In genomic region chr11:12725047-12725862, GRCh38 we compare ENCODE assay signal across 10 cellular contexts. TPM values are rescaled to one million over a fixed set of nuclear protein-coding genes. Genes with fewer than 3 reads are reported as not detected.
DNase-seq lines count a peak whose midpoint lies in the region; ATAC-seq and TF ChIP-seq lines count a peak whose summit lies in the region.
"Had no signal": no experiment of that assay in that cellular context is flagged by ENCODE, and none has a peak within 500 bp of the region (broad histone marks: within the 10 kb centered on the region; RNA-seq: fewer than 3 reads in every experiment).

No MANE protein-coding gene starts in this region.

- CTCF ChIA-PET in HEK293T (lab: Yijun Ruan, JAX), result interaction anchor here (1.2 kb wide), 1 partner anchor 75 kb away, joined by 3 read pairs; no protein-coding TSS in a partner anchor

- no peaks in the 10 kb centered on the region for H3K27me3 Mint-ChIP-seq in nephron (ENCODE audit: low read depth)
- H3K27me3 Mint-ChIP-seq in effector memory CD8-positive, alpha-beta T cell, result peaks cover 57 to 88% of the 10 kb centered on the region in 2 donors

- TF ChIP-seq POLR2A in uterus (IDR thresholded peaks at IDR 0.05), result no peak

- peak overlapping the region; percentile 73 to 91 for H3K27ac ChIP-seq in uterus

- no peaks in the 10 kb centered on the region for H3K36me3 ChIP-seq in uterus

- no peaks in the 10 kb centered on the region for H3K9me3 Mint-ChIP-seq in nephron
- no peaks in the 10 kb centered on the region for H3K9me3 Mint-ChIP-seq in effector memory CD8-positive, alpha-beta T cell
- H3K9me3 Mint-ChIP-seq: activated naive CD8-positive, alpha-beta T cell treated with anti-CD3 and anti-CD28 coated beads, Interleukin-2, amount 10 ng/mL, durations not matched to agents 7 days and 5 days had no signal

- intact Hi-C loops in uterus (cut with DNase I; ENCODE audit: low total_unique reads), result no loop called here

- H3K4me3 ChIP-seq in epithelial cell of esophagus (ENCODE audit: low read length) (no peak overlapping the region), uterus (no peak overlapping the region)

- POLR2A ChIA-PET in HEK293T (lab: Yijun Ruan, JAX), result interaction anchor here (0.7 kb wide), 1 partner anchor 21 kb away, joined by 3 read pairs; no protein-coding TSS in a partner anchor

- no peaks in the 10 kb centered on the region for H3K36me3 Mint-ChIP-seq in nephron (ENCODE audit: low read depth)
- H3K36me3 Mint-ChIP-seq in effector memory CD8-positive, alpha-beta T cell (ENCODE audit: insufficient read depth), result no peaks in the 10 kb centered on the region
- H3K36me3 Mint-ChIP-seq: activated naive CD8-positive, alpha-beta T cell treated with anti-CD3 and anti-CD28 coated beads, Interleukin-2, amount 10 ng/mL, durations not matched to agents 7 days and 5 days had no signal

- peaks cover 0 to 6% of the 10 kb centered on the region in 2 donors for H3K4me1 ChIP-seq in uterus

- no peak overlapping the region for H3K4me3 Mint-ChIP-seq in nephron
- H3K4me3 Mint-ChIP-seq in effector memory CD8-positive, alpha-beta T cell, result no peak overlapping the region
- H3K4me3 Mint-ChIP-seq: activated naive CD8-positive, alpha-beta T cell treated with anti-CD3 and anti-CD28 coated beads, Interleukin-2, amount 10 ng/mL, durations not matched to agents 7 days and 5 days had no signal

- no peak for TF ChIP-seq CTCF in epithelial cell of esophagus (IDR thresholded peaks at IDR 0.05; ENCODE audit: insufficient read depth, low read depth, low read length, missing control alignments)
- no peak for TF ChIP-seq CTCF in nephron (IDR thresholded peaks at IDR 0.05; ENCODE audit: unreplicated experiment in 3 of 3)
- TF ChIP-seq CTCF in uterus (IDR thresholded peaks at IDR 0.05), result no peak

- no peaks in the 10 kb centered on the region for H3K9me3 ChIP-seq in uterus

- H3K4me1 Mint-ChIP-seq in nephron, result peaks cover 88% of the 10 kb centered on the region
- peaks cover 3 to 6% of the 10 kb centered on the region in 2 donors for H3K4me1 Mint-ChIP-seq in effector memory CD8-positive, alpha-beta T cell (ENCODE audit: low read depth in 2 of 2)

- ATAC-seq in effector memory CD8-positive, alpha-beta T cell (replicated peaks), result no peak
- ATAC-seq in HG03135 (IDR thresholded peaks at IDR 0.05; ENCODE audit: unreplicated experiment), result no peak

- peak overlapping the region; percentile 79 to 91 (median 86) for H3K27ac Mint-ChIP-seq in nephron
- H3K27ac Mint-ChIP-seq in effector memory CD8-positive, alpha-beta T cell, result no peak overlapping the region
- H3K27ac Mint-ChIP-seq: activated naive CD8-positive, alpha-beta T cell treated with anti-CD3 and anti-CD28 coated beads, Interleukin-2, amount 10 ng/mL, durations not matched to agents 7 days and 5 days had no signal

- no peaks in the 10 kb centered on the region for H3K27me3 ChIP-seq in uterus

- DNase-seq in SIG-M5 treated with dmso at 0.1 percent for 504 hours (lab: John Stamatoyannopoulos, UW; ENCODE audit: unreplicated experiment) (peak; percentile 3), SIG-M5 (lab: John Stamatoyannopoulos, UW) (no peak), epithelial cell of esophagus (ENCODE audit: low read depth) (peak; percentile 51), uterus (no peak), HEK293T (ENCODE audit: extremely low spot score) (no peak)
- no peak for DNase-seq in effector memory CD8-positive, alpha-beta T cell
- DNase-seq: activated CD4-positive, alpha-beta T cell treated with anti-CD3 and anti-CD28 coated beads, Interleukin-2, amount 50 U/mL, for 4 hours; activated naive CD8-positive, alpha-beta T cell treated with anti-CD3 and anti-CD28 coated beads, Interleukin-2, amount 10 ng/mL, durations not matched to agents 7 days and 5 days had no signal

TF ChIP-seq in HEK293T, 16 proteins besides CTCF, POLR2A, EP300 and RAD21:
- TF ChIP-seq SP1 (IDR thresholded peaks at IDR 0.05), result no peak

RNA-seq across cellular contexts. Expression of gene TEAD1, which starts 51.0 kb away (rescaled TPM):
- 100 to 1,000 TPM in 2 of 4 donors, 10 to 100 TPM in 2; 38.8 to 110 (median 75.3) TPM for total RNA-seq in uterus
- total RNA-seq: activated naive CD8-positive, alpha-beta T cell treated with anti-CD3 and anti-CD28 coated beads, Interleukin-2, amount 10 ng/mL, durations not matched to agents 7 days and 5 days had no signal

Comparison
In these comparisons a context has a peak if more than half of its experiments do, and no peak if none do; other contexts are left out.
1. DNase-seq: peak in SIG-M5 treated with dmso at 0.1 percent for 504 hours (single experiment) and epithelial cell of esophagus (single experiment); none in SIG-M5 (single experiment), uterus (0 of 2), HEK293T (single experiment) and effector memory CD8-positive, alpha-beta T cell (0 of 3).
2. H3K27ac Mint-ChIP-seq: peak in nephron (3 of 3); none in effector memory CD8-positive, alpha-beta T cell (0 of 2).